Comparison of ENCODE assay signal across 24 cellular contexts in genomic region chr12:20122274-20122673, GRCh38.
DNase-seq lines count a peak whose midpoint lies in the region; ATAC-seq and TF ChIP-seq lines count a peak whose summit lies in the region.
"Had no signal": no experiment of that assay in that cellular context is flagged by ENCODE, and none has a peak within 500 bp of the region (broad histone marks: within the 10 kb centered on the region; RNA-seq: fewer than 3 reads in every experiment).

No MANE protein-coding gene starts in this region.

- no peak overlapping the region for H3K4me3 Mint-ChIP-seq in WTC11
- H3K4me3 Mint-ChIP-seq: CD8-positive, alpha-beta memory T cell; T-helper 1 cell treated with Interleukin-12 subunit alpha and Interleukin-12 subunit beta and Interleukin-4 antibody, amounts not matched to agents 30 μg/mL and 1 μg/mL, for 36 hours had no signal

- peaks cover 3% of the 10 kb centered on the region for H3K9me3 Mint-ChIP-seq in WTC11
- H3K9me3 Mint-ChIP-seq: CD8-positive, alpha-beta memory T cell had no signal

- H3K27ac Mint-ChIP-seq in WTC11: no peak overlapping the region
- H3K27ac Mint-ChIP-seq: CD8-positive, alpha-beta memory T cell; T-helper 1 cell treated with Interleukin-12 subunit alpha and Interleukin-12 subunit beta and Interleukin-4 antibody, amounts not matched to agents 30 μg/mL and 1 μg/mL, for 36 hours had no signal

- TF ChIP-seq CTCF in GM10248 (IDR thresholded peaks at IDR 0.05; ENCODE audit: control extremely low read depth, extremely low read depth, low read depth, missing control alignments): peak; percentile 8
- 0 out of 2 replicates have a peak, but pooled peaks have one; percentile 12 for TF ChIP-seq CTCF in Loucy (conservative IDR thresholded peaks at IDR 0.05; ENCODE audit: low read length)
- TF ChIP-seq CTCF in ascending aorta (IDR thresholded peaks at IDR 0.05): no peak
- no peak for TF ChIP-seq CTCF in tibial artery (IDR thresholded peaks at IDR 0.05)
- no peak for TF ChIP-seq CTCF in WTC11 (IDR thresholded peaks at IDR 0.05)
- TF ChIP-seq CTCF in left lung (IDR thresholded peaks at IDR 0.05): no peak

- H3K27ac ChIP-seq in ascending aorta (peak overlapping the region; percentile 32 to 39), tibial artery (peak overlapping the region; percentile 31 to 44), left lung (no peak overlapping the region)

- no peaks in the 10 kb centered on the region for H3K27me3 ChIP-seq in Loucy (ENCODE audit: insufficient read depth, low read length, poor library complexity, severe bottlenecking)
- H3K27me3 ChIP-seq in ascending aorta: no peaks in the 10 kb centered on the region
- no peaks in the 10 kb centered on the region for H3K27me3 ChIP-seq in tibial artery
- H3K27me3 ChIP-seq in left lung: no peaks in the 10 kb centered on the region

- no peaks in the 10 kb centered on the region for H3K9me2 ChIP-seq in Loucy (replicated peaks; ENCODE audit: low read depth, low read length)

- no peaks in the 10 kb centered on the region for H3K27me3 Mint-ChIP-seq in WTC11 (ENCODE audit: low read depth)
- H3K27me3 Mint-ChIP-seq: CD8-positive, alpha-beta memory T cell had no signal

- H3F3A ChIP-seq in Loucy (ENCODE audit: low read depth): no peaks in the 10 kb centered on the region

- CTCF ChIA-PET in GM10248 (lab: Yijun Ruan, JAX): interaction anchor here (1.2 to 3.5 kb wide), 2 partner anchors 11 to 35 kb away, joined by 3 to 9 read pairs; no protein-coding TSS in a partner anchor
- CTCF ChIA-PET in WTC11 (lab: Charles Lee): interaction anchor here (1.3 kb wide), 1 partner anchor 207 kb away, joined by 3 read pairs; no protein-coding TSS in a partner anchor

- no peaks in the 10 kb centered on the region for H3K36me3 Mint-ChIP-seq in WTC11
- H3K36me3 Mint-ChIP-seq: CD8-positive, alpha-beta memory T cell had no signal

- H3K4me1 ChIP-seq in Loucy (ENCODE audit: insufficient read depth, low read length, poor library complexity, severe bottlenecking) (no peaks in the 10 kb centered on the region), ascending aorta (peaks cover 0 to 10% of the 10 kb centered on the region in 2 donors), tibial artery (peaks cover 0 to 44% (median 6%) of the 10 kb centered on the region in 4 donors), left lung (no peaks in the 10 kb centered on the region)
- H3K4me1 ChIP-seq: HAP-1 had no signal

- H3K4me3 ChIP-seq in Loucy (ENCODE audit: low read length, poor library complexity, severe bottlenecking): no peak overlapping the region
- H3K4me3 ChIP-seq in ascending aorta: no peak overlapping the region
- H3K4me3 ChIP-seq in tibial artery: no peak overlapping the region
- no peak overlapping the region for H3K4me3 ChIP-seq in left lung
- H3K4me3 ChIP-seq: HAP-1 had no signal

- no peaks in the 10 kb centered on the region for H4K20me1 ChIP-seq in Loucy (ENCODE audit: insufficient read depth, low read length, poor library complexity, severe bottlenecking)

- intact Hi-C loops in ascending aorta (cut with DNase I): loop anchor here (5.0 to 10.0 kb wide), 2 partner anchors 245 to 347 kb away; partner anchors contain the start of gene PDE3A
- intact Hi-C loops in tibial artery (cut with DNase I; ENCODE audit: low total_unique reads): no loop called here
- intact Hi-C loops in left lung (cut with DNase I): no loop called here

- H3K9me3 ChIP-seq in Loucy (ENCODE audit: insufficient read depth, low read depth, low read length) (no peaks in the 10 kb centered on the region), ascending aorta (no peaks in the 10 kb centered on the region), tibial artery (no peaks in the 10 kb centered on the region), left lung (no peaks in the 10 kb centered on the region)
- H3K9me3 ChIP-seq: HAP-1 had no signal

- no peaks in the 10 kb centered on the region for H3K79me2 ChIP-seq in Loucy (ENCODE audit: insufficient read depth, low read length)

- DNase-seq in GM10248 (ENCODE audit: extremely low spot score) (no peak), ascending aorta (ENCODE audit: low spot score in 2 of 2) (no peak), tibial artery (no peak), WTC11 (ENCODE audit: low spot score) (no peak), left lung (no peak), A172 (ENCODE audit: low spot score) (no peak)
- DNase-seq: AML-193; C1 segment of cervical spinal cord; Calu3; CD8-positive, alpha-beta memory T cell; DMS53; EL; GF-D8; KBM-7; MV-4-11; NCI-H1105 treated with DMSO at 0.1 percent for 48 hours; NCI-H1694 treated with DMSO at 0.1 percent for 48 hours; NCI-H2081 treated with DMSO at 0.1 percent for 48 hours; NCI-H2171 treated with DMSO at 0.1 percent for 48 hours; NCI-H524 treated with DMSO at 0.1 percent for 48 hours had no signal

- no peak overlapping the region for H2AFZ ChIP-seq in Loucy (ENCODE audit: low read length)

- H3K4me2 ChIP-seq in Loucy (ENCODE audit: low read depth, low read length, poor library complexity, severe bottlenecking): no peak overlapping the region

- H3K9ac ChIP-seq in Loucy (ENCODE audit: low read depth, low read length, poor library complexity, severe bottlenecking): no peak overlapping the region

- H3K4me1 Mint-ChIP-seq in WTC11: peaks cover 4% of the 10 kb centered on the region
- H3K4me1 Mint-ChIP-seq: CD8-positive, alpha-beta memory T cell had no signal

- ATAC-seq in WTC11: no peak
- no peak for ATAC-seq in left lung
- ATAC-seq: Right ventricle myocardium inferior had no signal

- POLR2A ChIA-PET in GM10248 (lab: Yijun Ruan, JAX): no interaction called here
- POLR2A ChIA-PET in WTC11 (lab: Charles Lee): no interaction called here

- H3K36me3 ChIP-seq in Loucy (ENCODE audit: insufficient read depth, low read length) (no peaks in the 10 kb centered on the region), ascending aorta (no peaks in the 10 kb centered on the region), tibial artery (no peaks in the 10 kb centered on the region), left lung (no peaks in the 10 kb centered on the region)
- H3K36me3 ChIP-seq: HAP-1 had no signal

TF ChIP-seq in WTC11, 78 proteins besides CTCF, POLR2A, EP300 and RAD21:
- no peak for TF ChIP-seq ETV6 (CRISPR knock-in tag; IDR thresholded peaks at IDR 0.05)
- TF ChIP-seq, protein P1, sequence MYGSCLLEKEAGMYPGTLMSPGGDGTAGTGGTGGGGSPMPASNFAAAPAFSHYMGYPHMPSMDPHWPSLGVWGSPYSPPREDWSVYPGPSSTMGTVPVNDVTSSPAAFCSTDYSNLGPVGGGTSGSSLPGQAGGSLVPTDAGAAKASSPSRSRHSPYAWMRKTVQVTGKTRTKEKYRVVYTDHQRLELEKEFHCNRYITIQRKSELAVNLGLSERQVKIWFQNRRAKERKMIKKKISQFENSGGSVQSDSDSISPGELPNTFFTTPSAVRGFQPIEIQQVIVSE (CRISPR knock-in tag; IDR thresholded peaks at IDR 0.05; ENCODE audit: borderline replicate concordance): no peak

Comparison
In these comparisons a context has a peak if more than half of its experiments do, and no peak if none do; other contexts are left out.
1. CTCF ChIP-seq: peak in GM10248 (single experiment) and Loucy (single experiment); none in ascending aorta (0 of 3), tibial artery (0 of 2), WTC11 (single experiment) and left lung (0 of 2).
2. H3K27ac ChIP-seq: peak in ascending aorta (2 of 2) and tibial artery (2 of 2); none in left lung (0 of 2).